Comparison of ENCODE assay signal across 7 cellular contexts in genomic region chr1:210731597-210731996, GRCh38.
"Had no signal": no experiment of that assay in that cellular context is flagged by ENCODE, and none has a peak within 500 bp of the region (broad histone marks: within the 10 kb centered on the region; RNA-seq: fewer than 3 reads in every experiment).

No MANE protein-coding gene starts in this region.

- ATAC-seq: HCT116, HepG2 had no signal

- H3K9me3 Mint-ChIP-seq: HFFc6 had no signal

- DNase-seq: GM23248, GOT3, H7, HFFc6 had no signal

- FAIRE-seq: HepG2 had no signal

- H3K27ac Mint-ChIP-seq: HFFc6, IgD-negative memory B cell had no signal

- H3K4me3 Mint-ChIP-seq: HFFc6, IgD-negative memory B cell had no signal
